ENCODE assay signal across 14 cellular contexts in genomic region chr13:28357846-28358496, GRCh38.
DNase-seq lines count a peak whose midpoint lies in the region; ATAC-seq and TF ChIP-seq lines count a peak whose summit lies in the region.
"Had no signal": no experiment of that assay in that cellular context is flagged by ENCODE, and none has a peak within 500 bp of the region (broad histone marks: within the 10 kb centered on the region; RNA-seq: fewer than 3 reads in every experiment).

No MANE protein-coding gene starts in this region.

- peak overlapping the region; percentile 11 for H3K4me3 Mint-ChIP-seq in activated CD4-positive, alpha-beta T cell treated with anti-CD3 and anti-CD28 coated beads, Interleukin-2, amount 10 ng/mL, durations not matched to agents 24 days and 14 days
- no peak overlapping the region for H3K4me3 Mint-ChIP-seq in central memory CD8-positive, alpha-beta T cell
- H3K4me3 Mint-ChIP-seq in natural killer cell, result peak overlapping the region; percentile 59
- H3K4me3 Mint-ChIP-seq in CD4-positive, alpha-beta T cell, result no peak overlapping the region

- H3K27me3 ChIP-seq in CD4-positive, alpha-beta T cell (ENCODE audit: control insufficient read depth, insufficient read depth, low read length), result no peaks in the 10 kb centered on the region
- H3K27me3 ChIP-seq: vagina had no signal

- H3K27ac ChIP-seq in CD4-positive, alpha-beta T cell (ENCODE audit: low read depth, low read length), result no peak overlapping the region
- H3K27ac ChIP-seq: vagina had no signal

- H3K27ac Mint-ChIP-seq in activated CD4-positive, alpha-beta T cell treated with anti-CD3 and anti-CD28 coated beads, Interleukin-2, amount 10 ng/mL, durations not matched to agents 24 days and 14 days, result peak overlapping the region; percentile 18
- peak overlapping the region; percentile 7 for H3K27ac Mint-ChIP-seq in central memory CD8-positive, alpha-beta T cell (ENCODE audit: low read depth)
- peak overlapping the region; percentile 82 to 84 for H3K27ac Mint-ChIP-seq in natural killer cell
- no peak overlapping the region for H3K27ac Mint-ChIP-seq in CD4-positive, alpha-beta T cell

- H3K9me3 ChIP-seq in CD4-positive, alpha-beta T cell (ENCODE audit: control insufficient read depth, low read length), result no peaks in the 10 kb centered on the region
- H3K9me3 ChIP-seq: vagina had no signal

- POLR2A ChIA-PET in CD4-positive, alpha-beta T cell (lab: Charles Lee), result interaction anchor here (0.5 kb wide), 1 partner anchor 8 kb away, joined by 4 read pairs; no protein-coding TSS in a partner anchor

- intact Hi-C loops in activated CD4-positive, alpha-beta T cell treated with anti-CD3 and anti-CD28 coated beads, Interleukin-2, amount 10 ng/mL, durations not matched to agents 24 days and 14 days (cut with micrococcal nuclease), result no loop called here
- intact Hi-C loops in natural killer cell (cut with micrococcal nuclease), result no loop called here
- intact Hi-C loops in CD4-positive, alpha-beta T cell (cut with DNase I, micrococcal nuclease), result no loop called here

- H3K9me3 Mint-ChIP-seq in activated CD4-positive, alpha-beta T cell treated with anti-CD3 and anti-CD28 coated beads, Interleukin-2, amount 10 ng/mL, durations not matched to agents 24 days and 14 days, result peaks cover 14% of the 10 kb centered on the region
- no peaks in the 10 kb centered on the region for H3K9me3 Mint-ChIP-seq in central memory CD8-positive, alpha-beta T cell
- no peaks in the 10 kb centered on the region for H3K9me3 Mint-ChIP-seq in natural killer cell
- H3K9me3 Mint-ChIP-seq in CD4-positive, alpha-beta T cell, result no peaks in the 10 kb centered on the region

- no peak for ATAC-seq in central memory CD8-positive, alpha-beta T cell (replicated peaks; ENCODE audit: extremely low read depth, poor library complexity, severe bottlenecking)
- ATAC-seq in natural killer cell, result peak; percentile 59 to 66 (median 59)
- no peak for ATAC-seq in CD4-positive, alpha-beta T cell (ENCODE audit: poor library complexity)

- DNase-seq in activated CD4-positive, alpha-beta T cell treated with anti-CD3 and anti-CD28 coated beads, Interleukin-2, amount 10 ng/mL, durations not matched to agents 24 days and 14 days, result no peak
- no peak for DNase-seq in activated CD4-positive, alpha-beta T cell treated with anti-CD3 and anti-CD28 coated beads for 48 hours
- DNase-seq in M059J (ENCODE audit: low read depth) (peak; percentile 28), natural killer cell (no peak), activated gamma-delta T cell treated with Interleukin-2 at 50 U/mL for 16 hours (no peak), occipital lobe (lab: John Stamatoyannopoulos, UW) (no peak)
- no peak for DNase-seq in central memory CD8-positive, alpha-beta T cell (ENCODE audit: low spot score in 2 of 2)
- DNase-seq in CD4-positive, alpha-beta T cell, result no peak
- DNase-seq: activated CD4-positive, CD25-positive, alpha-beta regulatory T cell treated with anti-CD3 and anti-CD28 coated beads, Interleukin-2, amount 50 U/mL, for 72 hours; dorsolateral prefrontal cortex; left cardiac atrium; NCI-H146; NCI-H748 treated with DMSO at 0.1 percent for 48 hours had no signal

- peaks cover 43% of the 10 kb centered on the region for H3K4me1 Mint-ChIP-seq in activated CD4-positive, alpha-beta T cell treated with anti-CD3 and anti-CD28 coated beads, Interleukin-2, amount 10 ng/mL, durations not matched to agents 24 days and 14 days
- peaks cover 17% of the 10 kb centered on the region for H3K4me1 Mint-ChIP-seq in central memory CD8-positive, alpha-beta T cell
- H3K4me1 Mint-ChIP-seq in natural killer cell, result peaks cover 34 to 42% of the 10 kb centered on the region in 2 donors
- peaks cover 23% of the 10 kb centered on the region for H3K4me1 Mint-ChIP-seq in CD4-positive, alpha-beta T cell (ENCODE audit: low read depth)

- peaks cover 9% of the 10 kb centered on the region for H3K36me3 Mint-ChIP-seq in activated CD4-positive, alpha-beta T cell treated with anti-CD3 and anti-CD28 coated beads, Interleukin-2, amount 10 ng/mL, durations not matched to agents 24 days and 14 days (ENCODE audit: low read depth)
- H3K36me3 Mint-ChIP-seq in central memory CD8-positive, alpha-beta T cell (ENCODE audit: insufficient read depth), result no peaks in the 10 kb centered on the region
- no peaks in the 10 kb centered on the region for H3K36me3 Mint-ChIP-seq in natural killer cell
- no peaks in the 10 kb centered on the region for H3K36me3 Mint-ChIP-seq in CD4-positive, alpha-beta T cell (ENCODE audit: low read depth)

- CTCF ChIA-PET in CD4-positive, alpha-beta T cell (lab: Charles Lee), result interaction anchor here (0.6 kb wide), 1 partner anchor 11 kb away, joined by 3 read pairs; no protein-coding TSS in a partner anchor

- no peaks in the 10 kb centered on the region for H3K27me3 Mint-ChIP-seq in activated CD4-positive, alpha-beta T cell treated with anti-CD3 and anti-CD28 coated beads, Interleukin-2, amount 10 ng/mL, durations not matched to agents 24 days and 14 days
- H3K27me3 Mint-ChIP-seq in central memory CD8-positive, alpha-beta T cell, result no peaks in the 10 kb centered on the region
- H3K27me3 Mint-ChIP-seq in natural killer cell (ENCODE audit: low read depth in 2 of 2), result no peaks in the 10 kb centered on the region
- H3K27me3 Mint-ChIP-seq in CD4-positive, alpha-beta T cell, result no peaks in the 10 kb centered on the region

- TF ChIP-seq CTCF in natural killer cell (IDR thresholded peaks at IDR 0.05), result no peak
- TF ChIP-seq CTCF in CD4-positive, alpha-beta T cell (IDR thresholded peaks at IDR 0.05), result no peak

Comparison
In these comparisons a context has a peak if more than half of its experiments do, and no peak if none do; other contexts are left out.
1. H3K4me3 Mint-ChIP-seq: peak in activated CD4-positive, alpha-beta T cell treated with anti-CD3 and anti-CD28 coated beads, Interleukin-2, amount 10 ng/mL, durations not matched to agents 24 days and 14 days (single experiment) and natural killer cell (single experiment); none in central memory CD8-positive, alpha-beta T cell (single experiment) and CD4-positive, alpha-beta T cell (single experiment).
2. ATAC-seq: peak in natural killer cell (3 of 3); none in central memory CD8-positive, alpha-beta T cell (single experiment) and CD4-positive, alpha-beta T cell (single experiment).